ENCODE assay signal across 17 cellular contexts in genomic region chr19:17393914-17394313, GRCh38. TPM values are rescaled to one million over a fixed set of nuclear protein-coding genes. Genes with fewer than 3 reads are reported as not detected.
DNase-seq lines count a peak whose midpoint lies in the region; ATAC-seq and TF ChIP-seq lines count a peak whose summit lies in the region.
"Had no signal": no experiment of that assay in that cellular context is flagged by ENCODE, and none has a peak within 500 bp of the region (broad histone marks: within the 10 kb centered on the region; RNA-seq: fewer than 3 reads in every experiment).

TSS of gene CCDC194 (minus strand) at chr19:17394196. CDS start at chr19:17394158, 38 bp downstream.

- TF ChIP-seq POLR2A in GM15510 (IDR thresholded peaks at IDR 0.05; ENCODE audit: borderline replicate concordance, extremely low read depth, insufficient read length): peak; percentile 18

- H3K9me3 ChIP-seq in neural progenitor cell (ENCODE audit: low read depth): peaks cover 4% of the 10 kb centered on the region
- H3K9me3 ChIP-seq: upper lobe of left lung had no signal

- no peaks in the 10 kb centered on the region for H4K20me1 ChIP-seq in neural progenitor cell (ENCODE audit: low read depth)

- intact Hi-C loops in activated T-helper 2 cell treated with anti-CD3 and anti-CD28 coated beads, Interferon-gamma antibody, Interleukin-2, Interleukin-4, amounts not matched to agents 10 μg/mL and 5 μg/mL and 100 μg/mL, durations not matched to agents 14 hours and 24 hours and 36 hours (cut with micrococcal nuclease): no loop called here

- no peak within 1 kb of the TSS for H3K4me3 ChIP-seq in neural progenitor cell
- H3K4me3 ChIP-seq: upper lobe of left lung had no signal

- peaks cover 15% of the 10 kb centered on the region for H3K4me1 Mint-ChIP-seq in T-helper 1 cell treated with Interleukin-12 subunit alpha and Interleukin-12 subunit beta and Interleukin-4 antibody, amounts not matched to agents 30 μg/mL and 1 μg/mL, for 36 hours (ENCODE audit: low read depth)
- H3K4me1 Mint-ChIP-seq in activated T-helper 2 cell treated with anti-CD3 and anti-CD28 coated beads, Interferon-gamma antibody, Interleukin-2, Interleukin-4, amounts not matched to agents 10 μg/mL and 5 μg/mL and 100 μg/mL, durations not matched to agents 14 hours and 24 hours and 36 hours (ENCODE audit: low read depth): peaks cover 15% of the 10 kb centered on the region
- peaks cover 18% of the 10 kb centered on the region for H3K4me1 Mint-ChIP-seq in neural progenitor cell

- no peak within 1 kb of the TSS for H3K4me2 ChIP-seq in neural progenitor cell

- ATAC-seq in HG03095 (IDR thresholded peaks at IDR 0.05; ENCODE audit: unreplicated experiment): no peak

- no peak within 1 kb of the TSS for H3K4me3 Mint-ChIP-seq in T-helper 1 cell treated with Interleukin-12 subunit alpha and Interleukin-12 subunit beta and Interleukin-4 antibody, amounts not matched to agents 30 μg/mL and 1 μg/mL, for 36 hours
- peak within 1 kb of the TSS; percentile 33 for H3K4me3 Mint-ChIP-seq in activated T-helper 2 cell treated with anti-CD3 and anti-CD28 coated beads, Interferon-gamma antibody, Interleukin-2, Interleukin-4, amounts not matched to agents 10 μg/mL and 5 μg/mL and 100 μg/mL, durations not matched to agents 14 hours and 24 hours and 36 hours (ENCODE audit: low read depth)
- H3K4me3 Mint-ChIP-seq in neural progenitor cell: peak within 1 kb of the TSS; percentile 11

- no peak for TF ChIP-seq CTCF in neural progenitor cell (IDR thresholded peaks at IDR 0.05)

- DNase-seq in T-helper 1 cell (no peak), neural progenitor cell (ENCODE audit: low spot score) (no peak), NCI-H526 treated with DMSO at 0.1 percent for 48 hours (lab: John Stamatoyannopoulos, UW) (no peak), dedifferentiated amniotic fluid mesenchymal stem cell (ENCODE audit: extremely low spot score) (no peak)
- no peak for DNase-seq in activated T-helper 2 cell treated with anti-CD3 and anti-CD28 coated beads, Interferon-gamma antibody, Interleukin-2, Interleukin-4, amounts not matched to agents 10 μg/mL and 5 μg/mL and 100 μg/mL, durations not matched to agents 14 hours and 24 hours and 36 hours (ENCODE audit: low spot score)
- DNase-seq: anterior cingulate cortex; dermis blood vessel endothelial cell; GF-D8; kidney glomerular epithelial cell; NCI-H1105 treated with DMSO at 0.1 percent for 48 hours; NCI-H2227 treated with DMSO at 0.1 percent for 48 hours; stimulated activated CD4-positive, alpha-beta T cell treated with anti-CD3 and anti-CD28 coated beads, Interleukin-2, amount 100 ng/mL, for 24 hours had no signal

- no peaks in the 10 kb centered on the region for H3K9me3 Mint-ChIP-seq in T-helper 1 cell treated with Interleukin-12 subunit alpha and Interleukin-12 subunit beta and Interleukin-4 antibody, amounts not matched to agents 30 μg/mL and 1 μg/mL, for 36 hours
- H3K9me3 Mint-ChIP-seq in activated T-helper 2 cell treated with anti-CD3 and anti-CD28 coated beads, Interferon-gamma antibody, Interleukin-2, Interleukin-4, amounts not matched to agents 10 μg/mL and 5 μg/mL and 100 μg/mL, durations not matched to agents 14 hours and 24 hours and 36 hours: peaks cover 4% of the 10 kb centered on the region
- H3K9me3 Mint-ChIP-seq in neural progenitor cell: peaks cover 7% of the 10 kb centered on the region

- peaks cover 14% of the 10 kb centered on the region for H3K27me3 ChIP-seq in neural progenitor cell

- H3K9ac ChIP-seq in neural progenitor cell: no peak within 1 kb of the TSS

- H3K27ac ChIP-seq in neural progenitor cell: no peak within 1 kb of the TSS

- no peaks in the 10 kb centered on the region for H3K4me1 ChIP-seq in neural progenitor cell

- H3K27me3 Mint-ChIP-seq in T-helper 1 cell treated with Interleukin-12 subunit alpha and Interleukin-12 subunit beta and Interleukin-4 antibody, amounts not matched to agents 30 μg/mL and 1 μg/mL, for 36 hours (ENCODE audit: low read depth): peaks cover 21% of the 10 kb centered on the region
- H3K27me3 Mint-ChIP-seq in activated T-helper 2 cell treated with anti-CD3 and anti-CD28 coated beads, Interferon-gamma antibody, Interleukin-2, Interleukin-4, amounts not matched to agents 10 μg/mL and 5 μg/mL and 100 μg/mL, durations not matched to agents 14 hours and 24 hours and 36 hours (ENCODE audit: low read depth): peaks cover 13% of the 10 kb centered on the region
- H3K27me3 Mint-ChIP-seq in neural progenitor cell (ENCODE audit: insufficient read depth, low read depth): peaks cover 16% of the 10 kb centered on the region

- H2AFZ ChIP-seq in neural progenitor cell (replicated peaks): no peak within 1 kb of the TSS

- H3K79me2 ChIP-seq in neural progenitor cell (ENCODE audit: low read depth): no peaks in the 10 kb centered on the region

- H3K36me3 Mint-ChIP-seq in T-helper 1 cell treated with Interleukin-12 subunit alpha and Interleukin-12 subunit beta and Interleukin-4 antibody, amounts not matched to agents 30 μg/mL and 1 μg/mL, for 36 hours (ENCODE audit: low read depth): peaks cover 8% of the 10 kb centered on the region
- H3K36me3 Mint-ChIP-seq in activated T-helper 2 cell treated with anti-CD3 and anti-CD28 coated beads, Interferon-gamma antibody, Interleukin-2, Interleukin-4, amounts not matched to agents 10 μg/mL and 5 μg/mL and 100 μg/mL, durations not matched to agents 14 hours and 24 hours and 36 hours (ENCODE audit: low read depth): peaks cover 10% of the 10 kb centered on the region
- no peaks in the 10 kb centered on the region for H3K36me3 Mint-ChIP-seq in neural progenitor cell

- no peaks in the 10 kb centered on the region for H3K36me3 ChIP-seq in neural progenitor cell

- peaks cover 22% of the 10 kb centered on the region for H3F3A ChIP-seq in neural progenitor cell (ENCODE audit: low read depth)

- H3K27ac Mint-ChIP-seq in T-helper 1 cell treated with Interleukin-12 subunit alpha and Interleukin-12 subunit beta and Interleukin-4 antibody, amounts not matched to agents 30 μg/mL and 1 μg/mL, for 36 hours: peak within 1 kb of the TSS; percentile 82
- peak within 1 kb of the TSS; percentile 49 for H3K27ac Mint-ChIP-seq in activated T-helper 2 cell treated with anti-CD3 and anti-CD28 coated beads, Interferon-gamma antibody, Interleukin-2, Interleukin-4, amounts not matched to agents 10 μg/mL and 5 μg/mL and 100 μg/mL, durations not matched to agents 14 hours and 24 hours and 36 hours
- H3K27ac Mint-ChIP-seq in neural progenitor cell: no peak within 1 kb of the TSS

RNA-seq across cellular contexts. Expression of gene CCDC194, which starts in this region (rescaled TPM):
- total RNA-seq in activated T-helper 2 cell treated with anti-CD3 and anti-CD28 coated beads, Interferon-gamma antibody, Interleukin-2, Interleukin-4, amounts not matched to agents 10 μg/mL and 5 μg/mL and 100 μg/mL, durations not matched to agents 14 hours and 24 hours and 36 hours: 1.5 and 2.4 TPM in 2 replicates
- 0.56 and 1.1 TPM in 2 replicates for total RNA-seq in neural progenitor cell (ENCODE audit: low replicate concordance)
- total RNA-seq: A172 had no signal
